ENCODE assay signal across 8 cellular contexts in the genomic region with DNA sequence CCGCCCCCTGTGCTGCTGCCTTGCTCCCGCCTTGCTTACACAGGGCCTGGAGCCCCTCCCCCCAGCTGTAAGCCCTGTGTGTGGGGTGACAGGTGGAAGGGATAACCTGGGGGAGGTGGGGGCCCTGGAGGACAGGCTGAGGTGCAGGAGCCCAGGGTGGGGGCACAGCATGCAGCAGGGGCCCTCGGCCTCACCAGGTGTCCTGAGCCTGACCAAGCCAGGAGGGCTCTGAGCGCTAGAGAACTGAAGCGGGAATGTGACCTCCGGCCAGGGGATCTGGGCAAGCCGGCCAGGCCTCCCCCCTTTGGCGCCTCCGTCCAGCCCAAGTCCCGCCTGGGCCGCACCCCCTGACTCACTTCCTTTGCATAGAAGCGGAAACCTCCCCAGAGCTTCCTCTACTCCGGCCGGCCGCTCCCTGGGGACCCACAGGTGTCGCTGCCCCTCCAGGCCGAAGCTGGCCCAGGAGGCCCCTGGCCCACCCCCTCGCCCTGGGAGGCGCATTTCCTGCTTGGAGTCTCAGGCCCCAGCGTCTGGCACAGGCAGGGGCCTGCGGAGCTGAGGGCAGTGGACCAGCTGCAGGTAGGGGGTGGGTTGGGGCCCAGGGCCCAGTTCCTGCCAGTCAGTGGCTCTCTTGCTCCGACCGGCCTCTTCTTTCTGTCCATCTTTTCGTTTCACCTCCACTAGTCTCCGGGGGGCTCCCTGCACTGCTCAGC. TPM values are rescaled to one million over a fixed set of nuclear protein-coding genes. Genes with fewer than 3 reads are reported as not detected.
DNase-seq lines count a peak whose midpoint lies in the region; ATAC-seq and TF ChIP-seq lines count a peak whose summit lies in the region.

A gene (plus strand): TSS at position 398 of the 713 bp plus-strand sequence. CDS start 964 bp downstream, outside the sequence.

- no peaks in the 10 kb centered on the region for H3K27me3 ChIP-seq in fibroblast of lung (ENCODE audit: control insufficient read depth, insufficient read depth, low read length)

- H3K9me3 ChIP-seq in ES-I3 (ENCODE audit: control insufficient read depth, insufficient read depth, low read length) (no peaks in the 10 kb centered on the region), fibroblast of lung (ENCODE audit: control insufficient read depth, insufficient read depth, low read depth, low read length) (no peaks in the 10 kb centered on the region)

- no peaks in the 10 kb centered on the region for H4K20me1 ChIP-seq in fibroblast of lung (ENCODE audit: control insufficient read depth, extremely low read depth, insufficient read depth, low read length)

- CTCF ChIA-PET in WTC11 (lab: Charles Lee), result interaction anchor here (0.6 to 2.7 kb wide), 24 partner anchors 9 to 258 kb away, joined by 3 to 30 read pairs (median 4); a partner anchor contains a TSS

- no peaks in the 10 kb centered on the region for H3K9me3 Mint-ChIP-seq in WTC11
- H3K9me3 Mint-ChIP-seq in naive B cell, result no peaks in the 10 kb centered on the region

- peak within 1 kb of the TSS; percentile 82 for H3K27ac ChIP-seq in fibroblast of lung (ENCODE audit: insufficient read depth, low read length)

- H3K9ac ChIP-seq in ES-I3 (ENCODE audit: low read depth, low read length) (peak within 1 kb of the TSS; percentile 81), fibroblast of lung (ENCODE audit: insufficient read depth, low read length) (peak within 1 kb of the TSS; percentile 59)

- DNase-seq in HT1080 (ENCODE audit: low read depth) (peak; percentile 96), WTC11 (ENCODE audit: low spot score) (peak; percentile 76), fibroblast of lung (ENCODE audit: low read depth in 2 of 2) (peak; percentile 87), naive B cell (peak; percentile 47), midbrain (lab: John Stamatoyannopoulos, UW) (no peak), NCI-H187 (lab: John Stamatoyannopoulos, UW) (no peak)

- H3K27me3 Mint-ChIP-seq in WTC11 (ENCODE audit: low read depth) (peaks cover 8% of the 10 kb centered on the region), naive B cell (no peaks in the 10 kb centered on the region)

- no peak within 1 kb of the TSS for H2AFZ ChIP-seq in fibroblast of lung (ENCODE audit: low read length)

- peak within 1 kb of the TSS; percentile 90 for H3K27ac Mint-ChIP-seq in WTC11
- peak within 1 kb of the TSS; percentile 54 to 97 (median 91) for H3K27ac Mint-ChIP-seq in naive B cell

- ATAC-seq in GM19467 (IDR thresholded peaks at IDR 0.05; ENCODE audit: unreplicated experiment) (peak; percentile 57), WTC11 (peak; percentile 36), naive B cell (ENCODE audit: low read depth in 2 of 2) (peak; percentile 50)

- H3K36me3 ChIP-seq in ES-I3 (ENCODE audit: insufficient read depth, low read length), result no peaks in the 10 kb centered on the region
- peaks cover 23% of the 10 kb centered on the region for H3K36me3 ChIP-seq in fibroblast of lung (ENCODE audit: control insufficient read depth, insufficient read depth, low read length)

- H3K4me3 Mint-ChIP-seq in WTC11 (peak within 1 kb of the TSS; percentile 62), naive B cell (peak within 1 kb of the TSS; percentile 87 to 95 (median 90))

- peak within 1 kb of the TSS; percentile 67 to 86 (median 73) for H3K4me3 ChIP-seq in fibroblast of lung (replicated peaks in 1 of 4; ENCODE audit: control extremely low read depth in 1 of 4, insufficient read depth in 1 of 4, low read depth in 3 of 4, low read length in 4 of 4)

- H3K79me2 ChIP-seq in fibroblast of lung (ENCODE audit: control insufficient read depth, insufficient read depth, low read length), result peaks cover 26% of the 10 kb centered on the region

- H3K36me3 Mint-ChIP-seq in WTC11 (no peaks in the 10 kb centered on the region), naive B cell (no peaks in the 10 kb centered on the region)

- TF ChIP-seq CTCF in WTC11 (IDR thresholded peaks at IDR 0.05) (no peak), fibroblast of lung (conservative IDR thresholded peaks at IDR 0.05 in 1 of 2, IDR thresholded peaks at IDR 0.05 in 1 of 2; ENCODE audit: low read depth in 1 of 2, low read length in 2 of 2) (peak in 1 of 2 donors; percentile 6)

- H3K4me1 Mint-ChIP-seq in WTC11 (peaks cover 25% of the 10 kb centered on the region), naive B cell (peaks cover 30 to 44% (median 38%) of the 10 kb centered on the region in 3 donors)

- POLR2A ChIA-PET in WTC11 (lab: Charles Lee), result interaction anchor here (0.7 to 2.0 kb wide), 5 partner anchors 26 to 38 kb away, joined by 3 to 12 read pairs (median 4); a partner anchor contains a TSS

- H3K4me1 ChIP-seq in ES-I3 (ENCODE audit: insufficient read depth, low read length) (peaks cover 12% of the 10 kb centered on the region; the same call in 1 of the 2 replicates), fibroblast of lung (ENCODE audit: control insufficient read depth, extremely low read depth, insufficient read depth, low read length) (peaks cover 10% of the 10 kb centered on the region)

- peak within 1 kb of the TSS; percentile 81 for H3K4me2 ChIP-seq in fibroblast of lung (ENCODE audit: extremely low read depth, insufficient read depth, low read length)

TF ChIP-seq in WTC11, 78 proteins besides CTCF, POLR2A, EP300 and RAD21 (continues in another document):
- TF ChIP-seq, protein P1, sequence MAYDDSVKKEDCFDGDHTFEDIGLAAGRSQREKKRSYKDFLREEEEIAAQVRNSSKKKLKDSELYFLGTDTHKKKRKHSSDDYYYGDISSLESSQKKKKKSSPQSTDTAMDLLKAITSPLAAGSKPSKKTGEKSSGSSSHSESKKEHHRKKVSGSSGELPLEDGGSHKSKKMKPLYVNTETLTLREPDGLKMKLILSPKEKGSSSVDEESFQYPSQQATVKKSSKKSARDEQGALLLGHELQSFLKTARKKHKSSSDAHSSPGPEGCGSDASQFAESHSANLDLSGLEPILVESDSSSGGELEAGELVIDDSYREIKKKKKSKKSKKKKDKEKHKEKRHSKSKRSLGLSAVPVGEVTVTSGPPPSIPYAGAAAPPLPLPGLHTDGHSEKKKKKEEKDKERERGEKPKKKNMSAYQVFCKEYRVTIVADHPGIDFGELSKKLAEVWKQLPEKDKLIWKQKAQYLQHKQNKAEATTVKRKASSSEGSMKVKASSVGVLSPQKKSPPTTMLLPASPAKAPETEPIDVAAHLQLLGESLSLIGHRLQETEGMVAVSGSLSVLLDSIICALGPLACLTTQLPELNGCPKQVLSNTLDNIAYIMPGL (CRISPR knock-in tag; IDR thresholded peaks at IDR 0.05), result peak; percentile 84; the same call in 1 of the 2 replicates
- TF ChIP-seq, protein P2, sequence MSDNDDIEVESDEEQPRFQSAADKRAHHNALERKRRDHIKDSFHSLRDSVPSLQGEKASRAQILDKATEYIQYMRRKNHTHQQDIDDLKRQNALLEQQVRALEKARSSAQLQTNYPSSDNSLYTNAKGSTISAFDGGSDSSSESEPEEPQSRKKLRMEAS (CRISPR knock-in tag; IDR thresholded peaks at IDR 0.05), result peak; percentile 12; the same call in 1 of the 2 replicates
- TF ChIP-seq CREB1 (CRISPR knock-in tag; IDR thresholded peaks at IDR 0.05), result no peak
- TF ChIP-seq, protein P3, sequence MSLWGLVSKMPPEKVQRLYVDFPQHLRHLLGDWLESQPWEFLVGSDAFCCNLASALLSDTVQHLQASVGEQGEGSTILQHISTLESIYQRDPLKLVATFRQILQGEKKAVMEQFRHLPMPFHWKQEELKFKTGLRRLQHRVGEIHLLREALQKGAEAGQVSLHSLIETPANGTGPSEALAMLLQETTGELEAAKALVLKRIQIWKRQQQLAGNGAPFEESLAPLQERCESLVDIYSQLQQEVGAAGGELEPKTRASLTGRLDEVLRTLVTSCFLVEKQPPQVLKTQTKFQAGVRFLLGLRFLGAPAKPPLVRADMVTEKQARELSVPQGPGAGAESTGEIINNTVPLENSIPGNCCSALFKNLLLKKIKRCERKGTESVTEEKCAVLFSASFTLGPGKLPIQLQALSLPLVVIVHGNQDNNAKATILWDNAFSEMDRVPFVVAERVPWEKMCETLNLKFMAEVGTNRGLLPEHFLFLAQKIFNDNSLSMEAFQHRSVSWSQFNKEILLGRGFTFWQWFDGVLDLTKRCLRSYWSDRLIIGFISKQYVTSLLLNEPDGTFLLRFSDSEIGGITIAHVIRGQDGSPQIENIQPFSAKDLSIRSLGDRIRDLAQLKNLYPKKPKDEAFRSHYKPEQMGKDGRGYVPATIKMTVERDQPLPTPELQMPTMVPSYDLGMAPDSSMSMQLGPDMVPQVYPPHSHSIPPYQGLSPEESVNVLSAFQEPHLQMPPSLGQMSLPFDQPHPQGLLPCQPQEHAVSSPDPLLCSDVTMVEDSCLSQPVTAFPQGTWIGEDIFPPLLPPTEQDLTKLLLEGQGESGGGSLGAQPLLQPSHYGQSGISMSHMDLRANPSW (CRISPR knock-in tag; conservative IDR thresholded peaks at IDR 0.05; ENCODE audit: low read depth), result no peak
- no peak for TF ChIP-seq TP53 (CRISPR knock-in tag; IDR thresholded peaks at IDR 0.05)
- TF ChIP-seq SP1 (CRISPR knock-in tag; conservative IDR thresholded peaks at IDR 0.05), result peak; percentile 44; the same call in 1 of the 2 replicates
- TF ChIP-seq FOXP1 (CRISPR knock-in tag; IDR thresholded peaks at IDR 0.05; ENCODE audit: borderline replicate concordance), result peak; percentile 76; the same call in 1 of the 2 replicates
- TF ChIP-seq ZNF423 (CRISPR knock-in tag; IDR thresholded peaks at IDR 0.05), result peak; percentile 83
- TF ChIP-seq, protein P4, sequence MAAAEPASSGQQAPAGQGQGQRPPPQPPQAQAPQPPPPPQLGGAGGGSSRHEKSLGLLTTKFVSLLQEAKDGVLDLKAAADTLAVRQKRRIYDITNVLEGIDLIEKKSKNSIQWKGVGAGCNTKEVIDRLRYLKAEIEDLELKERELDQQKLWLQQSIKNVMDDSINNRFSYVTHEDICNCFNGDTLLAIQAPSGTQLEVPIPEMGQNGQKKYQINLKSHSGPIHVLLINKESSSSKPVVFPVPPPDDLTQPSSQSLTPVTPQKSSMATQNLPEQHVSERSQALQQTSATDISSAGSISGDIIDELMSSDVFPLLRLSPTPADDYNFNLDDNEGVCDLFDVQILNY (CRISPR knock-in tag; IDR thresholded peaks at IDR 0.05), result peak; percentile 78; the same call in 1 of the 2 replicates
- peak; percentile 92; the same call in 1 of the 2 replicates for TF ChIP-seq ETV6 (CRISPR knock-in tag; IDR thresholded peaks at IDR 0.05)
- peak; percentile 20; the same call in 1 of the 2 replicates for TF ChIP-seq RELA (CRISPR knock-in tag; IDR thresholded peaks at IDR 0.05; ENCODE audit: borderline replicate concordance)

RNA-seq across cellular contexts. Expression of the gene that starts here (rescaled TPM):
- 66.1 and 74.7 TPM in 2 replicates for total RNA-seq in HT1080 (2014; rRNA removed; shearing (Covaris generic))
- polyA plus RNA-seq in HT1080 (2015; cell fraction: cytosol; rRNA removed), result 49.1 and 50.4 TPM in 2 replicates
- polyA plus RNA-seq in HT1080 (2015; cell fraction: nucleus; rRNA removed), result 47.9 and 51.4 TPM in 2 replicates
- total RNA-seq in WTC11 (2021) (7.3 to 11.8 TPM (median 11.3 TPM) in 3 replicates), fibroblast of lung (12.6 and 22.1 TPM in 2 replicates)
- polyA plus RNA-seq in fibroblast of lung (3.3 and 11.3 TPM in 2 replicates), naive B cell (ENCODE audit: low read depth in 6 of 6) (1 to 10 TPM; 2.4 to 6.2 (median 4.1) TPM)
- polyA plus RNA-seq in fibroblast of lung (2012), result 5.7 and 24.5 TPM in 2 replicates
- 8.6 and 25.1 TPM in 2 replicates for polyA minus RNA-seq in fibroblast of lung (ENCODE audit: low replicate concordance)

Comparison
In these comparisons a context has a peak if more than half of its experiments do, and no peak if none do; other contexts are left out.
1. DNase-seq: peak in HT1080 (single experiment), WTC11 (single experiment), fibroblast of lung (2 of 2) and naive B cell (single experiment); none in midbrain (single experiment) and NCI-H187 (0 of 2).
2. Peak in every context shown above with its lines, with median percentiles within 50 percentile points of each other: ATAC-seq.